ENCODE assay signal across 1 cellular context in the genomic region with DNA sequence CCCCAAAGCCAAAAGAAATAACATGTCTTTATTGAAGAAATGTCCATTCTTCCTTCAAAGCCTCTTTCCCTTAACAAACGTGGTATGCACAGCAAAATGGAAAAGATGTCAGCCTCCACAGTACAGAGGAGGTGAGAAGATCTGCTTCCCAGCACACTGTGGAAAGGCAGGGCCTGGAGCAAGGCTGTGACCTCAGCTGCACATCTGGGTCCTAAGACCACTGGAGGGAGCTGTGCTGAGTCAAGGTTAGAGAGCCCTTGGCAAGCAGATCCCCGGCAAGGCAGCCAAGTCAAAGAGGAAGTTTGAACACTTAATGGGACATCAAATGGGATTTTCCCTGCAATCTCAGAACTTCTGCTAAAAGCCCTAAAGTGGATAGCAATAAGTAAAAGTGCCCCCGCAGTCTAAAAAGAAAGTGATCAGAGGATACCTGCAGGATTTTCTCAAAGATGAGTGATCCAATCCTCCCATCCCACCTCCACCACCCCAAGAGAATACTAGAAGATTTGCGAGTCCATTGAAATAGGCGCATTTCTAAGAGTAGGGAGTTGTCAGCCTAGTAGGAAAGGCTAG.
TF ChIP-seq lines count a peak whose summit lies in the region.

No MANE protein-coding gene starts in this region.

TF ChIP-seq in HepG2, 621 proteins besides CTCF, POLR2A, EP300 and RAD21 (continued from another document):
- TF ChIP-seq, protein P1, sequence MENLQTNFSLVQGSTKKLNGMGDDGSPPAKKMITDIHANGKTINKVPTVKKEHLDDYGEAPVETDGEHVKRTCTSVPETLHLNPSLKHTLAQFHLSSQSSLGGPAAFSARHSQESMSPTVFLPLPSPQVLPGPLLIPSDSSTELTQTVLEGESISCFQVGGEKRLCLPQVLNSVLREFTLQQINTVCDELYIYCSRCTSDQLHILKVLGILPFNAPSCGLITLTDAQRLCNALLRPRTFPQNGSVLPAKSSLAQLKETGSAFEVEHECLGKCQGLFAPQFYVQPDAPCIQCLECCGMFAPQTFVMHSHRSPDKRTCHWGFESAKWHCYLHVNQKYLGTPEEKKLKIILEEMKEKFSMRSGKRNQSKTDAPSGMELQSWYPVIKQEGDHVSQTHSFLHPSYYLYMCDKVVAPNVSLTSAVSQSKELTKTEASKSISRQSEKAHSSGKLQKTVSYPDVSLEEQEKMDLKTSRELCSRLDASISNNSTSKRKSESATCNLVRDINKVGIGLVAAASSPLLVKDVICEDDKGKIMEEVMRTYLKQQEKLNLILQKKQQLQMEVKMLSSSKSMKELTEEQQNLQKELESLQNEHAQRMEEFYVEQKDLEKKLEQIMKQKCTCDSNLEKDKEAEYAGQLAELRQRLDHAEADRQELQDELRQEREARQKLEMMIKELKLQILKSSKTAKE (CRISPR knock-in tag; IDR thresholded peaks at IDR 0.05; ENCODE audit: borderline replicate concordance), result no peak
- no peak for TF ChIP-seq KDM6A (CRISPR knock-in tag; IDR thresholded peaks at IDR 0.05; ENCODE audit: low read depth)
- no peak for TF ChIP-seq DR1 (CRISPR knock-in tag; IDR thresholded peaks at IDR 0.05)
- TF ChIP-seq ZNF124 (CRISPR knock-in tag; IDR thresholded peaks at IDR 0.05), result 0 out of 2 replicates have a peak, but pooled peaks have one; percentile 47
- 0 out of 2 replicates have a peak, but pooled peaks have one; percentile 34 for TF ChIP-seq KDM4B (CRISPR knock-in tag; IDR thresholded peaks at IDR 0.05)
- TF ChIP-seq, protein P2, sequence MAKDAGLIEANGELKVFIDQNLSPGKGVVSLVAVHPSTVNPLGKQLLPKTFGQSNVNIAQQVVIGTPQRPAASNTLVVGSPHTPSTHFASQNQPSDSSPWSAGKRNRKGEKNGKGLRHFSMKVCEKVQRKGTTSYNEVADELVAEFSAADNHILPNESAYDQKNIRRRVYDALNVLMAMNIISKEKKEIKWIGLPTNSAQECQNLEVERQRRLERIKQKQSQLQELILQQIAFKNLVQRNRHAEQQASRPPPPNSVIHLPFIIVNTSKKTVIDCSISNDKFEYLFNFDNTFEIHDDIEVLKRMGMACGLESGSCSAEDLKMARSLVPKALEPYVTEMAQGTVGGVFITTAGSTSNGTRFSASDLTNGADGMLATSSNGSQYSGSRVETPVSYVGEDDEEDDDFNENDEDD (CRISPR knock-in tag; IDR thresholded peaks at IDR 0.05; ENCODE audit: borderline replicate concordance), result peak; percentile 11; the same call in 1 of the 2 replicates
- peak; percentile 94 for TF ChIP-seq ZKSCAN5 (CRISPR knock-in tag; IDR thresholded peaks at IDR 0.05)
- no peak for TF ChIP-seq ZNF547 (CRISPR knock-in tag; IDR thresholded peaks at IDR 0.05)
- TF ChIP-seq KAT8 (CRISPR knock-in tag; IDR thresholded peaks at IDR 0.05), result 0 out of 2 replicates have a peak, but pooled peaks have one; percentile 35
- TF ChIP-seq ZNF614 (CRISPR knock-in tag; IDR thresholded peaks at IDR 0.05; ENCODE audit: borderline replicate concordance), result peak; percentile 66; the same call in 1 of the 2 replicates
- TF ChIP-seq ZNF737 (CRISPR knock-in tag; IDR thresholded peaks at IDR 0.05; ENCODE audit: borderline replicate concordance), result no peak
- TF ChIP-seq, protein P3, sequence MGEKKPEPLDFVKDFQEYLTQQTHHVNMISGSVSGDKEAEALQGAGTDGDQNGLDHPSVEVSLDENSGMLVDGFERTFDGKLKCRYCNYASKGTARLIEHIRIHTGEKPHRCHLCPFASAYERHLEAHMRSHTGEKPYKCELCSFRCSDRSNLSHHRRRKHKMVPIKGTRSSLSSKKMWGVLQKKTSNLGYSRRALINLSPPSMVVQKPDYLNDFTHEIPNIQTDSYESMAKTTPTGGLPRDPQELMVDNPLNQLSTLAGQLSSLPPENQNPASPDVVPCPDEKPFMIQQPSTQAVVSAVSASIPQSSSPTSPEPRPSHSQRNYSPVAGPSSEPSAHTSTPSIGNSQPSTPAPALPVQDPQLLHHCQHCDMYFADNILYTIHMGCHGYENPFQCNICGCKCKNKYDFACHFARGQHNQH (CRISPR knock-in tag; IDR thresholded peaks at IDR 0.05), result peak; percentile 58; the same call in 1 of the 2 replicates
- TF ChIP-seq HMG20A (CRISPR knock-in tag; IDR thresholded peaks at IDR 0.05; ENCODE audit: borderline replicate concordance), result no peak
- no peak for TF ChIP-seq ZNF660 (CRISPR knock-in tag; IDR thresholded peaks at IDR 0.05; ENCODE audit: borderline replicate concordance, low read depth)
